In the genomic region with DNA sequence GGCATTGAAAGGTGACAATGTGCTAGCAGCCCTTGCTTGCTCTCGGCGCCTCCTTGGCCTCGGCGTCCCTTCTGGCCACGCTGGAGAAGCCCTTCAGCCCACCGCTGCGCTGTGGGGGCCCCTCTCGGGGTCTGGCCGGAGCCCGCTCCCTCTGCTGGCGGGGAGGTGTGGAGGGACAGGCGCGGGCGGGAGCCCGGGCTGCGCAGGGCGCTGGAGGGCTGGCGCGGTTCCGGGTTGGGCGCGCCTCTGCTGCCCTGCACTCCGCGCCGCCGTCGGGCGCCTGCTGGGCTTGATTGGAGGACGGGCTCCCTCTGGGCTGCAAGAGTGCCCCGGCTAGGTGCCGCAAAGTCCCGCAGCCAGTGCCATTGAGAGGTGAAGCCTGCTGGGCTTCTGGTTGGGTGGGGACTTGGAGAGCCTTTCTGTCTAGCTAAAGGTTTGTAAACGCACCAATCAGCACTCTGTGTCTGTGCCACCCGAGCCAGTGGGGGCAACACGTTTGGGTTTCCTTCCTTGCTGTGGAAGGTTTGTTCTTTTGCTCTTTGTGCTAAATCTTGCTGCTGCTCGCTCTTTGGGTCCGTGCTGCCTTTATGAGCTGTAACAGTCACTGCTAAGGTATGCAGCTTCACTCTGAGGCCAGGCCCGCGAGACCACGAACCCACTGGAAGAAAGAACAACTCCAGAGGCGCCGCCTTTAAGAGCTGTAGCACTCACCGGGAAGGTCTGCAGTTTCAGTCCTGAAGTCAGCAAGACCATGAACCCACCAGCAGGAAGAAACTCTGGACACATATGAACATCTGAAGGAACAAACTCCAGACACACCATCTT, we compare ENCODE assay signal across 10 cellular contexts. TPM values are rescaled to one million over a fixed set of nuclear protein-coding genes. Genes with fewer than 3 reads are reported as not detected.
DNase-seq lines count a peak whose midpoint lies in the region; ATAC-seq and TF ChIP-seq lines count a peak whose summit lies in the region.
"Had no signal": no experiment of that assay in that cellular context is flagged by ENCODE, and none has a peak within 500 bp of the region (broad histone marks: within the 10 kb centered on the region; RNA-seq: fewer than 3 reads in every experiment).

No MANE protein-coding gene starts in this region.

- TF ChIP-seq CTCF in cardiac muscle cell (IDR thresholded peaks at IDR 0.05; ENCODE audit: low read depth, low read length) (no peak), vagina (IDR thresholded peaks at IDR 0.05) (no peak)

- peaks cover 23% of the 10 kb centered on the region for H3K27me3 ChIP-seq in cardiac muscle cell
- H3K27me3 ChIP-seq in iPS-20b (ENCODE audit: insufficient read depth, low read length), result peaks cover 32% of the 10 kb centered on the region; the same call in 1 of the 2 replicates
- no peaks in the 10 kb centered on the region for H3K27me3 ChIP-seq in vagina

- intact Hi-C loops in Right ventricle myocardium superior (cut with DNase I), result no loop called here
- intact Hi-C loops in vagina (cut with DNase I), result no loop called here

- H3K9ac ChIP-seq in iPS-20b (ENCODE audit: low read depth, low read length), result 0 out of 2 replicates have a peak overlapping the region, but pooled peaks have one; percentile 5

- DNase-seq in cardiac muscle cell (ENCODE audit: low read depth in 1 of 2, low spot score in 1 of 2) (peak; percentile 18 to 57), Right ventricle myocardium superior (no peak), amniotic epithelial cell (ENCODE audit: low read depth) (peak; percentile 71), vagina (ENCODE audit: extremely low spot score in 2 of 2) (no peak), NCI-H1694 treated with DMSO at 0.1 percent for 48 hours (lab: John Stamatoyannopoulos, UW) (no peak)
- DNase-seq: activated T-cell treated with anti-CD3 and anti-CD28 coated beads, Interleukin-2, amount 50 U/mL, for 48 hours had no signal

- no peak overlapping the region for H3K4me3 ChIP-seq in cardiac muscle cell
- H3K4me3 ChIP-seq in iPS-20b (ENCODE audit: low read length), result peak overlapping the region; percentile 54
- peak overlapping the region in 1 of 2 donors; percentile 15 for H3K4me3 ChIP-seq in vagina
- H3K4me3 ChIP-seq: A549 had no signal

- ATAC-seq in Right ventricle myocardium superior (ENCODE audit: poor library complexity), result no peak
- no peak for ATAC-seq in HG03108 (IDR thresholded peaks at IDR 0.05; ENCODE audit: unreplicated experiment)
- ATAC-seq in GM19328 (IDR thresholded peaks at IDR 0.05; ENCODE audit: unreplicated experiment), result no peak
- ATAC-seq: A549 had no signal

- H3K9me3 ChIP-seq in cardiac muscle cell (ENCODE audit: low read depth) (no peaks in the 10 kb centered on the region), iPS-20b (ENCODE audit: insufficient read depth, low read depth, low read length) (no peaks in the 10 kb centered on the region), vagina (no peaks in the 10 kb centered on the region)
- H3K9me3 ChIP-seq: A549 had no signal

- H3K27ac ChIP-seq in cardiac muscle cell (no peak overlapping the region), iPS-20b (ENCODE audit: low read length) (no peak overlapping the region), vagina (peak overlapping the region; percentile 30)
- H3K27ac ChIP-seq: A549 had no signal

- H3K36me3 ChIP-seq in cardiac muscle cell, result no peaks in the 10 kb centered on the region
- no peaks in the 10 kb centered on the region for H3K36me3 ChIP-seq in iPS-20b (ENCODE audit: insufficient read depth, low read depth, low read length)
- no peaks in the 10 kb centered on the region for H3K36me3 ChIP-seq in vagina

- TF ChIP-seq POLR2A in vagina (IDR thresholded peaks at IDR 0.05), result no peak

- H3K4me1 ChIP-seq in cardiac muscle cell (ENCODE audit: low read depth) (no peaks in the 10 kb centered on the region), iPS-20b (ENCODE audit: insufficient read depth, low read length) (no peaks in the 10 kb centered on the region), vagina (peaks cover 8% of the 10 kb centered on the region)
- H3K4me1 ChIP-seq: A549 had no signal

RNA-seq across cellular contexts. Expression of a gene that starts 14.8 kb away (rescaled TPM):
- total RNA-seq in cardiac muscle cell (91.5 and 92.4 TPM in 2 replicates), Right ventricle myocardium superior (60.2 TPM), vagina (88.4 TPM)
- 65.2 and 90.1 TPM in 2 replicates for polyA plus RNA-seq in cardiac muscle cell

RNA-seq across cellular contexts. Expression of a gene that starts 27.9 kb away (rescaled TPM):
- total RNA-seq in cardiac muscle cell, result 16.7 and 36.3 TPM in 2 replicates
- polyA plus RNA-seq in cardiac muscle cell, result 27.6 and 39.1 TPM in 2 replicates
- total RNA-seq in Right ventricle myocardium superior, result 15.7 TPM
- 26.0 TPM for total RNA-seq in vagina

Comparison
In these comparisons a context has a peak if more than half of its experiments do, and no peak if none do; other contexts are left out.
1. DNase-seq: peak in cardiac muscle cell (2 of 2) and amniotic epithelial cell (single experiment); none in Right ventricle myocardium superior (single experiment), vagina (0 of 2) and NCI-H1694 treated with DMSO at 0.1 percent for 48 hours (single experiment).